8 cellular contexts compared by ENCODE assay signal in the genomic region with DNA sequence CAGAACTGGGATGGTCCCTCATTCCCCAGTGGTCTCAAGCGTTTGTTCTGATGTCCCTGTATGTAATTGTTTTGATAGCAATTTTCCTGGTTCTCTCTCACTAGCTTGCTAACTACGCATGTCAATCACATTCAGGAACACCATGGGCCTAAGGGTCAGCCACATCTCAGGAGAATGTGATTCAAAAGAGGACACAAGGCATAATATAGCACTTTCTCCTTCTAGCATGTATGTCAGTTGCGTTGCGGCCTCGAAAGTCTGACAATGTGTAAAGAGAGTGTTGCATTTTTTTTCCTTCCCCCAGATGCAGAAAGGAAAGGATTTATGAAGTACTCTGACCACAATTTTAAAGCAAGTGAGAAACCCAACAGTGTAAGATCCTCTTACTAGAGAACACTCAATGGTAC. TPM values are rescaled to one million over a fixed set of nuclear protein-coding genes. Genes with fewer than 3 reads are reported as not detected.
DNase-seq lines count a peak whose midpoint lies in the region; ATAC-seq, FAIRE-seq and TF ChIP-seq lines count a peak whose summit lies in the region.

No MANE protein-coding gene starts in this region.

- H3K36me3 ChIP-seq in bronchial epithelial cell (ENCODE audit: control insufficient read depth, insufficient read depth, low read length) (no peaks in the 10 kb centered on the region), mucosa of stomach (ENCODE audit: control insufficient read depth, insufficient read depth, low read length) (no peaks in the 10 kb centered on the region)

- no peak for ATAC-seq in GM18858 (IDR thresholded peaks at IDR 0.05; ENCODE audit: unreplicated experiment)

- DNase-seq in GF-D8 (lab: John Stamatoyannopoulos, UW) (peak; percentile 29), MV-4-11 (lab: John Stamatoyannopoulos, UW) (peak; percentile 40), bronchial epithelial cell (ENCODE audit: low read depth) (no peak), mesenteric fat pad (ENCODE audit: low spot score) (no peak), GM13977 (ENCODE audit: low spot score) (no peak), posterior vena cava (ENCODE audit: low spot score) (no peak)

- H3K9me3 ChIP-seq in mucosa of stomach (ENCODE audit: control insufficient read depth, low read length), result no peaks in the 10 kb centered on the region

- peak overlapping the region; percentile 89 for H3K9ac ChIP-seq in mucosa of stomach (ENCODE audit: low read length)

- H3K27me3 ChIP-seq in bronchial epithelial cell (ENCODE audit: control insufficient read depth, insufficient read depth, low read length) (no peaks in the 10 kb centered on the region), mucosa of stomach (ENCODE audit: control insufficient read depth, insufficient read depth, low read length) (no peaks in the 10 kb centered on the region)

- no peak for TF ChIP-seq CTCF in bronchial epithelial cell (IDR thresholded peaks at IDR 0.05; ENCODE audit: insufficient read depth, low read length, severe bottlenecking)
- no peak for TF ChIP-seq CTCF in GM13977 (IDR thresholded peaks at IDR 0.05; ENCODE audit: extremely low read depth, insufficient read depth, missing control alignments)

- FAIRE-seq in bronchial epithelial cell (lab: Jason Lieb, UNC), result no peak

- intact Hi-C loops in posterior vena cava (cut with DNase I), result loop anchor here (2.0 to 10.0 kb wide), 2 partner anchors 32 to 392 kb away; a partner anchor contains a TSS

- in situ Hi-C loops in GM13977 (cut with MboI; ENCODE audit: low pct_unique_long_range_greater_than_20kb, low sequenced_read_pairs, unreplicated experiment), result loop anchor here (25.0 kb wide), 1 partner anchor 426 kb away; no protein-coding TSS in a partner anchor

- H3K4me3 ChIP-seq in bronchial epithelial cell (ENCODE audit: low read depth, low read length) (peak overlapping the region; percentile 59), mucosa of stomach (ENCODE audit: low read length) (peak overlapping the region; percentile 39)

- peaks cover 15% of the 10 kb centered on the region for H3K4me1 ChIP-seq in mucosa of stomach (ENCODE audit: control insufficient read depth, insufficient read depth, low read length)

RNA-seq across cellular contexts. Expression of a gene that starts 32.0 kb away (rescaled TPM):
- total RNA-seq in bronchial epithelial cell, result 33.2 and 69.3 TPM in 2 replicates
- total RNA-seq in mesenteric fat pad, result 103 TPM
- total RNA-seq in posterior vena cava, result 100 to 1,000 TPM in 1 of 2 donors, 10 to 100 TPM in 1; 95.2 to 102 TPM

Comparison
In these comparisons a context has a peak if more than half of its experiments do, and no peak if none do; other contexts are left out.
1. DNase-seq: peak in GF-D8 (single experiment) and MV-4-11 (single experiment); none in bronchial epithelial cell (single experiment), mesenteric fat pad (single experiment), GM13977 (single experiment) and posterior vena cava (single experiment).